ENCODE assay signal across 1 cellular context in the genomic region with DNA sequence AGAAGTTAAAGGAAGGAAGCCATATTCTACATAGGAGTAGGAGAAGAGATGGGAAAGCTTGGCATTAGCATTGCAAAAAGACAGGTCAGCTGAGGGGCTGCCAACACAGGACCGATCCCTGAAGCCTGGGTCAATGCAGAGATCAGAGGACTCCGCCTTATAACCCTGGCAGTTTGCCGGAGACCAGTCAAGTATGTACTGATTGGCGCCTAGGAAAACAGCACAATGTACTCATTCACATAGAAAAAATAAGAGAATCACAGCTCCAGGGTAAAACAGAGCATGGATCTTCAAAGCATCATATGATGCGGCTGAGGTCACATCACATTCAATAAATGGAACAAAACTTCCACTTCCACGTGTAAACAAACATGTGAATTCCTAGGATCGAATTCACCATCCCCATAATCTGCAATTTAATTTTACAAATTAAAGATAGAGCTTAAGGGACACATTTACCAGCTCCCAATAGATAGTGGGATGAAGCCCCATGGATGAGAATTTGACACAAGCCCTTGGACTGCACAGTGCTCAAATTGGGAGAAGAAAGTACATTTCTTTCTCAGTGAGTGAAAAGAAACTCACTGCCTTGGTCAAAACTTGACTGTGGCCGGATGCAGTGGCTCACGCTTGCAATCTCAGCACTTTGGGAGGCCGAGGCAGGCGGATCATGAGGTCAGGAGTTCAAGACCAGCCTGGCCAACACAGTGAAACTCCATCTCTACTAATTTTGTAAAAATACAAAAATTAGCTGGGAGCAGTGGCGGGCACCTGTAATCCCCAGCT.
TF ChIP-seq lines count a peak whose summit lies in the region.

No MANE protein-coding gene starts in this region.

TF ChIP-seq in GM23338, 12 proteins besides CTCF, POLR2A, EP300 and RAD21 (continued from another document):
- TF ChIP-seq, protein P1, sequence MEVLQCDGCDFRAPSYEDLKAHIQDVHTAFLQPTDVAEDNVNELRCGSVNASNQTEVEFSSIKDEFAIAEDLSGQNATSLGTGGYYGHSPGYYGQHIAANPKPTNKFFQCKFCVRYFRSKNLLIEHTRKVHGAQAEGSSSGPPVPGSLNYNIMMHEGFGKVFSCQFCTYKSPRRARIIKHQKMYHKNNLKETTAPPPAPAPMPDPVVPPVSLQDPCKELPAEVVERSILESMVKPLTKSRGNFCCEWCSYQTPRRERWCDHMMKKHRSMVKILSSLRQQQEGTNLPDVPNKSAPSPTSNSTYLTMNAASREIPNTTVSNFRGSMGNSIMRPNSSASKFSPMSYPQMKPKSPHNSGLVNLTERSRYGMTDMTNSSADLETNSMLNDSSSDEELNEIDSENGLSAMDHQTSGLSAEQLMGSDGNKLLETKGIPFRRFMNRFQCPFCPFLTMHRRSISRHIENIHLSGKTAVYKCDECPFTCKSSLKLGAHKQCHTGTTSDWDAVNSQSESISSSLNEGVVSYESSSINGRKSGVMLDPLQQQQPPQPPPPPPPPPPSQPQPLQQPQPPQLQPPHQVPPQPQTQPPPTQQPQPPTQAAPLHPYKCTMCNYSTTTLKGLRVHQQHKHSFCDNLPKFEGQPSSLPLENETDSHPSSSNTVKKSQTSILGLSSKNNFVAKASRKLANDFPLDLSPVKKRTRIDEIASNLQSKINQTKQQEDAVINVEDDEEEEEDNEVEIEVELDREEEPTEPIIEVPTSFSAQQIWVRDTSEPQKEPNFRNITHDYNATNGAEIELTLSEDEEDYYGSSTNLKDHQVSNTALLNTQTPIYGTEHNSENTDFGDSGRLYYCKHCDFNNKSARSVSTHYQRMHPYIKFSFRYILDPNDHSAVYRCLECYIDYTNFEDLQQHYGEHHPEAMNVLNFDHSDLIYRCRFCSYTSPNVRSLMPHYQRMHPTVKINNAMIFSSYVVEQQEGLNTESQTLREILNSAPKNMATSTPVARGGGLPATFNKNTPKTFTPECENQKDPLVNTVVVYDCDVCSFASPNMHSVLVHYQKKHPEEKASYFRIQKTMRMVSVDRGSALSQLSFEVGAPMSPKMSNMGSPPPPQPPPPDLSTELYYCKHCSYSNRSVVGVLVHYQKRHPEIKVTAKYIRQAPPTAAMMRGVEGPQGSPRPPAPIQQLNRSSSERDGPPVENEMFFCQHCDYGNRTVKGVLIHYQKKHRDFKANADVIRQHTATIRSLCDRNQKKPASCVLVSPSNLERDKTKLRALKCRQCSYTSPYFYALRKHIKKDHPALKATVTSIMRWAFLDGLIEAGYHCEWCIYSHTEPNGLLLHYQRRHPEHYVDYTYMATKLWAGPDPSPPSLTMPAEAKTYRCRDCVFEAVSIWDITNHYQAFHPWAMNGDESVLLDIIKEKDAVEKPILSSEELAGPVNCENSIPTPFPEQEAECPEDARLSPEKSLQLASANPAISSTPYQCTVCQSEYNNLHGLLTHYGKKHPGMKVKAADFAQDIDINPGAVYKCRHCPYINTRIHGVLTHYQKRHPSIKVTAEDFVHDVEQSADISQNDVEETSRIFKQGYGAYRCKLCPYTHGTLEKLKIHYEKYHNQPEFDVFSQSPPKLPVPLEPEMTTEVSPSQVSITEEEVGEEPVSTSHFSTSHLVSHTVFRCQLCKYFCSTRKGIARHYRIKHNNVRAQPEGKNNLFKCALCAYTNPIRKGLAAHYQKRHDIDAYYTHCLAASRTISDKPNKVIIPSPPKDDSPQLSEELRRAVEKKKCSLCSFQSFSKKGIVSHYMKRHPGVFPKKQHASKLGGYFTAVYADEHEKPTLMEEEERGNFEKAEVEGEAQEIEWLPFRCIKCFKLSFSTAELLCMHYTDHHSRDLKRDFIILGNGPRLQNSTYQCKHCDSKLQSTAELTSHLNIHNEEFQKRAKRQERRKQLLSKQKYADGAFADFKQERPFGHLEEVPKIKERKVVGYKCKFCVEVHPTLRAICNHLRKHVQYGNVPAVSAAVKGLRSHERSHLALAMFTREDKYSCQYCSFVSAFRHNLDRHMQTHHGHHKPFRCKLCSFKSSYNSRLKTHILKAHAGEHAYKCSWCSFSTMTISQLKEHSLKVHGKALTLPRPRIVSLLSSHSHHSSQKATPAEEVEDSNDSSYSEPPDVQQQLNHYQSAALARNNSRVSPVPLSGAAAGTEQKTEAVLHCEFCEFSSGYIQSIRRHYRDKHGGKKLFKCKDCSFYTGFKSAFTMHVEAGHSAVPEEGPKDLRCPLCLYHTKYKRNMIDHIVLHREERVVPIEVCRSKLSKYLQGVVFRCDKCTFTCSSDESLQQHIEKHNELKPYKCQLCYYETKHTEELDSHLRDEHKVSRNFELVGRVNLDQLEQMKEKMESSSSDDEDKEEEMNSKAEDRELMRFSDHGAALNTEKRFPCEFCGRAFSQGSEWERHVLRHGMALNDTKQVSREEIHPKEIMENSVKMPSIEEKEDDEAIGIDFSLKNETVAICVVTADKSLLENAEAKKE (CRISPR knock-in tag; IDR thresholded peaks at IDR 0.05), result no peak
- TF ChIP-seq ZNF114 (CRISPR knock-in tag; IDR thresholded peaks at IDR 0.05), result no peak
- no peak for TF ChIP-seq CREB1 (CRISPR knock-in tag; IDR thresholded peaks at IDR 0.05; ENCODE audit: low read depth)
- TF ChIP-seq STAT1 (IDR thresholded peaks at IDR 0.05; ENCODE audit: unreplicated experiment), result no peak
- no peak for TF ChIP-seq POLR2AphosphoS5 (IDR thresholded peaks at IDR 0.05; ENCODE audit: low read depth)
TF ChIP-seq in GM23338: peak in this region for 0.
